Comparison of ENCODE assay signal across 16 cellular contexts in the genomic region with DNA sequence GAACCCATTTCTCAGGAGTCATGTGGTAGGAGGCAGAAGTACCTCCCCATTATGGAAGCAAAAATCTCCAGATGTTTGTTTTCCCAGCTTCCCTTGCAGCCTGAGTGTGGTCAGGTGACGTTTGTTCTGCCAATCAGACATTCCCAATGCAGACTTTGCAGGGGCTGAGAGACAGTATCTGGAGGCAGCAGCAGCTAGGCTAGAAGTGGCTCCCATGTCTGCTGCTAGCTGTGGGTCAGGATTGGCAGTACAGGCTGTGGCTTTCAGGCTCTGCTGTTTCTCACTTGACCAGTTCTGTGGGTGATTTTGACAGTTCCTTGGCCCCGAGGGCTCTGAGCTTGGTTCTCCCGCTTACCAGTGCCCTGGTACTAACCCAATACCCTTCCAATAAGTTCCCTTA. TPM values are rescaled to one million over a fixed set of nuclear protein-coding genes. Genes with fewer than 3 reads are reported as not detected.
DNase-seq lines count a peak whose midpoint lies in the region; ATAC-seq and TF ChIP-seq lines count a peak whose summit lies in the region.
"Had no signal": no experiment of that assay in that cellular context is flagged by ENCODE, and none has a peak within 500 bp of the region (broad histone marks: within the 10 kb centered on the region; RNA-seq: fewer than 3 reads in every experiment).

No MANE protein-coding gene starts in this region.

- 58 to 66% (median 61%) methylated on average over 3 of the region's 3 CpGs for WGBS in heart left ventricle, 4 donors
- WGBS in right cardiac atrium, result 64% methylated on average over 3 of the region's 3 CpGs

- H3K4me1 Mint-ChIP-seq in WTC11, result peaks cover 22% of the 10 kb centered on the region
- H3K4me1 Mint-ChIP-seq in natural killer cell, result peaks cover 7 to 11% of the 10 kb centered on the region in 2 donors
- peaks cover 1% of the 10 kb centered on the region for H3K4me1 Mint-ChIP-seq in activated CD4-positive, alpha-beta T cell treated with anti-CD3 and anti-CD28 coated beads, Interleukin-2, amount 10 ng/mL, durations not matched to agents 7 days and 5 days

- intact Hi-C loops in heart left ventricle (cut with DNase I), result loop anchor here in 1 of 10 donors (10.0 kb wide), 1 partner anchor 113 kb away; no protein-coding TSS in a partner anchor
- intact Hi-C loops in cardiac septum (cut with DNase I), result no loop called here
- intact Hi-C loops in right cardiac atrium (cut with DNase I), result no loop called here
- intact Hi-C loops in natural killer cell (cut with micrococcal nuclease), result no loop called here

- H3K4me3 ChIP-seq in heart left ventricle, result no peak overlapping the region
- H3K4me3 ChIP-seq in right cardiac atrium (ENCODE audit: low read length), result no peak overlapping the region

- H3K27me3 ChIP-seq in heart left ventricle, result peaks cover 0 to 40% (median 0%) of the 10 kb centered on the region in 9 donors
- H3K27me3 ChIP-seq in right cardiac atrium (ENCODE audit: control insufficient read depth, insufficient read depth), result no peaks in the 10 kb centered on the region

- H3K27me3 Mint-ChIP-seq in WTC11 (ENCODE audit: low read depth), result no peaks in the 10 kb centered on the region; the same call in 1 of the 2 replicates
- H3K27me3 Mint-ChIP-seq in natural killer cell (ENCODE audit: low read depth in 2 of 2), result peaks cover 27 to 39% of the 10 kb centered on the region in 2 donors
- H3K27me3 Mint-ChIP-seq in activated CD4-positive, alpha-beta T cell treated with anti-CD3 and anti-CD28 coated beads, Interleukin-2, amount 10 ng/mL, durations not matched to agents 7 days and 5 days, result peaks cover 34% of the 10 kb centered on the region

- H3K9me3 ChIP-seq in heart left ventricle (peaks cover 0 to 16% (median 2%) of the 10 kb centered on the region in 12 donors), right cardiac atrium (ENCODE audit: control insufficient read depth, low read length) (peaks cover 2% of the 10 kb centered on the region)

- H3K9me3 Mint-ChIP-seq in WTC11, result peaks cover 13% of the 10 kb centered on the region
- H3K9me3 Mint-ChIP-seq in natural killer cell, result peaks cover 2 to 4% of the 10 kb centered on the region in 2 donors
- peaks cover 10% of the 10 kb centered on the region for H3K9me3 Mint-ChIP-seq in activated CD4-positive, alpha-beta T cell treated with anti-CD3 and anti-CD28 coated beads, Interleukin-2, amount 10 ng/mL, durations not matched to agents 7 days and 5 days

- ATAC-seq in heart left ventricle (peak in 3 of 4 donors; percentile 55 to 86 (median 78)), WTC11 (no peak), right cardiac atrium (peak; percentile 29 to 52), natural killer cell (no peak)
- ATAC-seq: HCT116 had no signal

- POLR2A ChIA-PET in WTC11 (lab: Charles Lee), result no interaction called here
- POLR2A ChIA-PET in activated CD4-positive, alpha-beta T cell treated with anti-CD3 and anti-CD28 coated beads, Interleukin-2, amount 10 ng/mL, durations not matched to agents 7 days and 5 days (lab: Charles Lee), result no interaction called here

- H3K4me1 ChIP-seq in heart left ventricle (peaks cover 0 to 3% (median 0%) of the 10 kb centered on the region in 12 donors), right cardiac atrium (ENCODE audit: control insufficient read depth, insufficient read depth, low read length) (no peaks in the 10 kb centered on the region)
- H3K4me1 ChIP-seq: Caco-2 had no signal

- no peaks in the 10 kb centered on the region for H3K36me3 ChIP-seq in heart left ventricle

- TF ChIP-seq CTCF in heart left ventricle (IDR thresholded peaks at IDR 0.05) (no peak), WTC11 (IDR thresholded peaks at IDR 0.05) (no peak), natural killer cell (IDR thresholded peaks at IDR 0.05) (no peak)

- CTCF ChIA-PET in WTC11 (lab: Charles Lee), result interaction anchor here (0.9 to 2.1 kb wide), 5 partner anchors 9 to 164 kb away, joined by 6 to 10 read pairs (median 9); no protein-coding TSS in a partner anchor
- CTCF ChIA-PET in activated CD4-positive, alpha-beta T cell treated with anti-CD3 and anti-CD28 coated beads, Interleukin-2, amount 10 ng/mL, durations not matched to agents 7 days and 5 days (lab: Charles Lee), result interaction anchor here (0.9 to 1.5 kb wide), 3 partner anchors 9 to 457 kb away, joined by 3 to 8 read pairs (median 3); no protein-coding TSS in a partner anchor

- no peak for TF ChIP-seq POLR2A in heart left ventricle (IDR thresholded peaks at IDR 0.05)

- no peak overlapping the region for H3K27ac ChIP-seq in heart left ventricle
- H3K27ac ChIP-seq in right cardiac atrium (ENCODE audit: low read length), result no peak overlapping the region
- H3K27ac ChIP-seq: RWPE1 had no signal

- H3K36me3 Mint-ChIP-seq in WTC11 (peaks cover 8% of the 10 kb centered on the region), natural killer cell (peaks cover 14% of the 10 kb centered on the region)
- no peaks in the 10 kb centered on the region for H3K36me3 Mint-ChIP-seq in activated CD4-positive, alpha-beta T cell treated with anti-CD3 and anti-CD28 coated beads, Interleukin-2, amount 10 ng/mL, durations not matched to agents 7 days and 5 days (ENCODE audit: low read depth)
- H3K36me3 Mint-ChIP-seq: IgD-negative memory B cell had no signal

- DNase-seq in heart left ventricle (no peak), cardiac septum (ENCODE audit: low spot score) (no peak), WTC11 (ENCODE audit: low spot score) (no peak), right cardiac atrium (peak in 1 of 3 donors; percentile 20), natural killer cell (no peak), SIG-M5 treated with dmso at 0.1 percent for 504 hours (lab: John Stamatoyannopoulos, UW; ENCODE audit: unreplicated experiment) (no peak)
- no peak for DNase-seq in activated CD4-positive, alpha-beta T cell treated with anti-CD3 and anti-CD28 coated beads, Interleukin-2, amount 10 ng/mL, durations not matched to agents 7 days and 5 days
- DNase-seq: Caco-2, DMS53, MV-4-11, NCI-H1417, NCI-H1930, NCI-H526 treated with DMSO at 0.1 percent for 48 hours had no signal

- H3K27ac Mint-ChIP-seq in WTC11, result no peak overlapping the region
- H3K27ac Mint-ChIP-seq in natural killer cell, result no peak overlapping the region
- H3K27ac Mint-ChIP-seq in activated CD4-positive, alpha-beta T cell treated with anti-CD3 and anti-CD28 coated beads, Interleukin-2, amount 10 ng/mL, durations not matched to agents 7 days and 5 days, result no peak overlapping the region
- H3K27ac Mint-ChIP-seq: IgD-negative memory B cell had no signal

- H3K4me3 Mint-ChIP-seq in WTC11 (no peak overlapping the region), natural killer cell (no peak overlapping the region)
- H3K4me3 Mint-ChIP-seq in activated CD4-positive, alpha-beta T cell treated with anti-CD3 and anti-CD28 coated beads, Interleukin-2, amount 10 ng/mL, durations not matched to agents 7 days and 5 days, result no peak overlapping the region
- H3K4me3 Mint-ChIP-seq: IgD-negative memory B cell had no signal

TF ChIP-seq in WTC11, 78 proteins besides CTCF, POLR2A, EP300 and RAD21 (continues in another document):
- TF ChIP-seq, protein P1, sequence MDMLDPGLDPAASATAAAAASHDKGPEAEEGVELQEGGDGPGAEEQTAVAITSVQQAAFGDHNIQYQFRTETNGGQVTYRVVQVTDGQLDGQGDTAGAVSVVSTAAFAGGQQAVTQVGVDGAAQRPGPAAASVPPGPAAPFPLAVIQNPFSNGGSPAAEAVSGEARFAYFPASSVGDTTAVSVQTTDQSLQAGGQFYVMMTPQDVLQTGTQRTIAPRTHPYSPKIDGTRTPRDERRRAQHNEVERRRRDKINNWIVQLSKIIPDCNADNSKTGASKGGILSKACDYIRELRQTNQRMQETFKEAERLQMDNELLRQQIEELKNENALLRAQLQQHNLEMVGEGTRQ (CRISPR knock-in tag; IDR thresholded peaks at IDR 0.05), result peak; percentile 31; the same call in 1 of the 2 replicates
- TF ChIP-seq, protein P2, sequence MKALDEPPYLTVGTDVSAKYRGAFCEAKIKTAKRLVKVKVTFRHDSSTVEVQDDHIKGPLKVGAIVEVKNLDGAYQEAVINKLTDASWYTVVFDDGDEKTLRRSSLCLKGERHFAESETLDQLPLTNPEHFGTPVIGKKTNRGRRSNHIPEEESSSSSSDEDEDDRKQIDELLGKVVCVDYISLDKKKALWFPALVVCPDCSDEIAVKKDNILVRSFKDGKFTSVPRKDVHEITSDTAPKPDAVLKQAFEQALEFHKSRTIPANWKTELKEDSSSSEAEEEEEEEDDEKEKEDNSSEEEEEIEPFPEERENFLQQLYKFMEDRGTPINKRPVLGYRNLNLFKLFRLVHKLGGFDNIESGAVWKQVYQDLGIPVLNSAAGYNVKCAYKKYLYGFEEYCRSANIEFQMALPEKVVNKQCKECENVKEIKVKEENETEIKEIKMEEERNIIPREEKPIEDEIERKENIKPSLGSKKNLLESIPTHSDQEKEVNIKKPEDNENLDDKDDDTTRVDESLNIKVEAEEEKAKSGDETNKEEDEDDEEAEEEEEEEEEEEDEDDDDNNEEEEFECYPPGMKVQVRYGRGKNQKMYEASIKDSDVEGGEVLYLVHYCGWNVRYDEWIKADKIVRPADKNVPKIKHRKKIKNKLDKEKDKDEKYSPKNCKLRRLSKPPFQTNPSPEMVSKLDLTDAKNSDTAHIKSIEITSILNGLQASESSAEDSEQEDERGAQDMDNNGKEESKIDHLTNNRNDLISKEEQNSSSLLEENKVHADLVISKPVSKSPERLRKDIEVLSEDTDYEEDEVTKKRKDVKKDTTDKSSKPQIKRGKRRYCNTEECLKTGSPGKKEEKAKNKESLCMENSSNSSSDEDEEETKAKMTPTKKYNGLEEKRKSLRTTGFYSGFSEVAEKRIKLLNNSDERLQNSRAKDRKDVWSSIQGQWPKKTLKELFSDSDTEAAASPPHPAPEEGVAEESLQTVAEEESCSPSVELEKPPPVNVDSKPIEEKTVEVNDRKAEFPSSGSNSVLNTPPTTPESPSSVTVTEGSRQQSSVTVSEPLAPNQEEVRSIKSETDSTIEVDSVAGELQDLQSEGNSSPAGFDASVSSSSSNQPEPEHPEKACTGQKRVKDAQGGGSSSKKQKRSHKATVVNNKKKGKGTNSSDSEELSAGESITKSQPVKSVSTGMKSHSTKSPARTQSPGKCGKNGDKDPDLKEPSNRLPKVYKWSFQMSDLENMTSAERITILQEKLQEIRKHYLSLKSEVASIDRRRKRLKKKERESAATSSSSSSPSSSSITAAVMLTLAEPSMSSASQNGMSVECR (CRISPR knock-in tag; IDR thresholded peaks at IDR 0.05; ENCODE audit: borderline replicate concordance), result no peak

RNA-seq across cellular contexts. Expression of gene NBPF3, which starts 58.6 kb away (rescaled TPM):
- 1 to 10 TPM; 1.6 to 7.3 (median 4.1) TPM for total RNA-seq in heart left ventricle
- 1 to 10 TPM; 1.1 to 1.4 TPM for polyA plus RNA-seq in heart left ventricle
- total RNA-seq in cardiac septum, result 3.0 TPM
- 17.2 to 21.4 TPM (median 17.4 TPM) in 3 replicates for total RNA-seq in WTC11 (2021)
- total RNA-seq in right cardiac atrium, result 1 to 10 TPM; 3.4 to 7.9 (median 5.8) TPM
- polyA plus RNA-seq in right cardiac atrium, result 1.9 TPM
- 10 to 100 TPM; 10.4 to 22.6 (median 13.1) TPM for total RNA-seq in natural killer cell
- 1 to 10 TPM; 6.1 to 6.2 TPM for total RNA-seq in activated CD4-positive, alpha-beta T cell treated with anti-CD3 and anti-CD28 coated beads, Interleukin-2, amount 10 ng/mL, durations not matched to agents 7 days and 5 days

Comparison
In these comparisons a context has a peak if more than half of its experiments do, and no peak if none do; other contexts are left out.
1. ATAC-seq: peak in heart left ventricle (3 of 4) and right cardiac atrium (2 of 2); none in WTC11 (single experiment) and natural killer cell (0 of 3).